31 cellular contexts compared by ENCODE assay signal in the genomic region with DNA sequence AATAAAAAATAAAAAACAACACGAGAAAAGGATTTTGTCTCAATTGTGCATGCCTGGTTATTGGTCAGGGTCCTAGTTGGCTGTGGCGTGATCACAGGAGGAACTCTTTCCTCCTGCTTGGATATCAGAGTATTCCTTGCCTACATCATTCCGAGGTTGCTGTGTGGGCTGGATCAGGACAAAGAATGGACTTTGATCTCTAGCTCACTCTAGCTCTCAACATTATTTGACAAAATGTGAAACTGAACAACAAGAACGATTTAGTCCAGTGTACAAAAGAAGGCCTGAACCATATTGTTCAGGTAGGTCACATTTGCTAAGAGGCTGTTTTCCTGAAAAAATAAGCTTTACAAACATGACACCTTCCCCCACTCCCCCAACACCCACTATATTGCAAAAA.
"Had no signal": no experiment of that assay in that cellular context is flagged by ENCODE, and none has a peak within 500 bp of the region (broad histone marks: within the 10 kb centered on the region; RNA-seq: fewer than 3 reads in every experiment).

No MANE protein-coding gene starts in this region.

- H3K36me3 Mint-ChIP-seq: mesothelial cell of epicardium; naive B cell; natural killer cell treated with Interleukin-12 subunit alpha and Interleukin-12 subunit beta and Interleukin-15 and Interleukin-18, amount 100 ng/mL, for 72 hours; stimulated activated memory B cell treated with anti-CD40 and anti-IgM and Interleukin-4, amounts not matched to agents 10 μg/mL and 1 μg/mL and 100 μg/mL, for 72 hours had no signal

- H3K4me1 ChIP-seq: colonic mucosa, parathyroid adenoma, prostate gland, suprapubic skin, thyroid gland, vagina had no signal

- H3K27me3 Mint-ChIP-seq: naive B cell; stimulated activated memory B cell treated with anti-CD40 and anti-IgM and Interleukin-4, amounts not matched to agents 10 μg/mL and 1 μg/mL and 100 μg/mL, for 72 hours had no signal

- H2AFZ ChIP-seq: parathyroid adenoma had no signal

- DNase-seq: colonic mucosa; dermis blood vessel endothelial cell; effector memory CD4-positive, alpha-beta T cell; erythroblast; esophagus squamous epithelium; foreskin melanocyte; glutamatergic neuron; heart right ventricle; hypothalamus; immature natural killer cell; mesenchymal stem cell; mucosa of descending colon; naive B cell; right cardiac atrium; spleen; stimulated activated CD4-positive, alpha-beta T cell treated with anti-CD3 and anti-CD28 coated beads, Interleukin-4, amount 100 ng/mL, for 4 hours; stimulated activated naive CD8-positive, alpha-beta T cell treated with anti-CD3 and anti-CD28 coated beads, Interleukin-15, Interleukin-2, amounts not matched to agents 100 U/mL and 50 U/mL, for 24 hours; thyroid gland; trophoblast cell had no signal

- H3K9me3 ChIP-seq: colonic mucosa, esophagus squamous epithelium, heart right ventricle, mucosa of descending colon, neutrophil, prostate gland, spleen, suprapubic skin, thyroid gland, vagina had no signal

- H3K9ac ChIP-seq: parathyroid adenoma had no signal

- H3K27ac ChIP-seq: colonic mucosa, esophagus squamous epithelium, heart right ventricle, neutrophil, parathyroid adenoma, prostate gland, skin epidermis, spleen, suprapubic skin, thyroid gland, vagina had no signal

- FAIRE-seq: endometrium, keratinocyte had no signal

- H3K27ac Mint-ChIP-seq: immature natural killer cell; mesothelial cell of epicardium; natural killer cell treated with Interleukin-12 subunit alpha and Interleukin-12 subunit beta and Interleukin-15 and Interleukin-18, amount 100 ng/mL, for 72 hours; stimulated activated memory B cell treated with anti-CD40 and anti-IgM and Interleukin-4, amounts not matched to agents 10 μg/mL and 1 μg/mL and 100 μg/mL, for 72 hours had no signal

- H3K79me2 ChIP-seq: parathyroid adenoma had no signal

- H3K9me3 Mint-ChIP-seq: immature natural killer cell; mesothelial cell of epicardium; natural killer cell treated with Interleukin-12 subunit alpha and Interleukin-12 subunit beta and Interleukin-15 and Interleukin-18, amount 100 ng/mL, for 72 hours; stimulated activated memory B cell treated with anti-CD40 and anti-IgM and Interleukin-4, amounts not matched to agents 10 μg/mL and 1 μg/mL and 100 μg/mL, for 72 hours had no signal

- H3K4me3 Mint-ChIP-seq: immature natural killer cell; mesothelial cell of epicardium; natural killer cell treated with Interleukin-12 subunit alpha and Interleukin-12 subunit beta and Interleukin-15 and Interleukin-18, amount 100 ng/mL, for 72 hours; neural crest cell; stimulated activated memory B cell treated with anti-CD40 and anti-IgM and Interleukin-4, amounts not matched to agents 10 μg/mL and 1 μg/mL and 100 μg/mL, for 72 hours had no signal

- H3K4me3 ChIP-seq: colonic mucosa, esophagus squamous epithelium, heart right ventricle, mucosa of descending colon, prostate gland, skin epidermis, spleen, suprapubic skin, thyroid gland, vagina had no signal

- H3K27me3 ChIP-seq: colonic mucosa, esophagus squamous epithelium, neutrophil, spleen, suprapubic skin, thyroid gland, vagina had no signal

- H3K36me3 ChIP-seq: colonic mucosa, esophagus squamous epithelium, heart right ventricle, neutrophil, prostate gland, spleen, suprapubic skin, thyroid gland, vagina had no signal

- ATAC-seq: heart right ventricle; mucosa of descending colon; natural killer cell treated with Interleukin-12 subunit alpha and Interleukin-12 subunit beta and Interleukin-15 and Interleukin-18, amount 100 ng/mL, for 72 hours; right cardiac atrium; stimulated activated memory B cell treated with anti-CD40 and anti-IgM and Interleukin-4, amounts not matched to agents 10 μg/mL and 1 μg/mL and 100 μg/mL, for 72 hours; stimulated activated naive CD8-positive, alpha-beta T cell treated with anti-CD3 and anti-CD28 coated beads, Interleukin-15, Interleukin-2, amounts not matched to agents 100 U/mL and 50 U/mL, for 24 hours had no signal
